Comparison of ENCODE assay signal across 27 cellular contexts in genomic region chr2:239442192-239442591, GRCh38. TPM values are rescaled to one million over a fixed set of nuclear protein-coding genes. Genes with fewer than 3 reads are reported as not detected.
A peak's percentile ranks its signal among the peaks of the same experiment; 100 is the strongest.
DNase-seq lines count a peak whose midpoint lies in the region; ATAC-seq and TF ChIP-seq lines count a peak whose summit lies in the region.
"Had no signal": no experiment of that assay in that cellular context is flagged by ENCODE, and none has a peak within 500 bp of the region (broad histone marks: within the 10 kb centered on the region; RNA-seq: fewer than 3 reads in every experiment).

No MANE protein-coding gene starts in this region.

- no peaks in the 10 kb centered on the region for H3K9me3 Mint-ChIP-seq in CD8-positive, alpha-beta memory T cell
- H3K9me3 Mint-ChIP-seq in glutamatergic neuron (ENCODE audit: unreplicated experiment) (peaks cover 10% of the 10 kb centered on the region), neural progenitor cell (peaks cover 33% of the 10 kb centered on the region)
- no peaks in the 10 kb centered on the region for H3K9me3 Mint-ChIP-seq in activated T-cell treated with anti-CD3 and anti-CD28 coated beads, Interleukin-2, amount 50 U/mL, for 4 hours
- H3K9me3 Mint-ChIP-seq: CD8-positive, alpha-beta T cell had no signal

- H3K27me3 Mint-ChIP-seq in CD8-positive, alpha-beta memory T cell: peaks cover 23 to 55% of the 10 kb centered on the region in 2 donors
- H3K27me3 Mint-ChIP-seq in glutamatergic neuron (ENCODE audit: unreplicated experiment) (peaks cover 5% of the 10 kb centered on the region), neural progenitor cell (ENCODE audit: insufficient read depth, low read depth) (peaks cover 19% of the 10 kb centered on the region)
- peaks cover 46% of the 10 kb centered on the region for H3K27me3 Mint-ChIP-seq in activated T-cell treated with anti-CD3 and anti-CD28 coated beads, Interleukin-2, amount 50 U/mL, for 4 hours (ENCODE audit: low read depth)

- no peaks in the 10 kb centered on the region for H4K20me1 ChIP-seq in neural progenitor cell (ENCODE audit: low read depth)

- TF ChIP-seq EP300 in sigmoid colon (IDR thresholded peaks at IDR 0.05): no peak

- CTCF ChIA-PET in CD8-positive, alpha-beta memory T cell (lab: Charles Lee): no interaction called here

- H3K9me3 ChIP-seq in CD8-positive, alpha-beta memory T cell (ENCODE audit: low read length): no peaks in the 10 kb centered on the region
- H3K9me3 ChIP-seq in neural progenitor cell (ENCODE audit: low read depth): no peaks in the 10 kb centered on the region
- H3K9me3 ChIP-seq in sigmoid colon: no peaks in the 10 kb centered on the region
- H3K9me3 ChIP-seq: A549, MG63, SJCRH30 had no signal

- H3F3A ChIP-seq in neural progenitor cell (ENCODE audit: low read depth): peaks cover 38% of the 10 kb centered on the region

- H3K27me3 ChIP-seq in CD8-positive, alpha-beta memory T cell (ENCODE audit: insufficient read depth, low read length, poor library complexity, severe bottlenecking): peaks cover 9% of the 10 kb centered on the region
- H3K27me3 ChIP-seq in neural progenitor cell (no peaks in the 10 kb centered on the region), sigmoid colon (no peaks in the 10 kb centered on the region)
- H3K27me3 ChIP-seq: MG63 had no signal

- H3K4me3 Mint-ChIP-seq in CD8-positive, alpha-beta memory T cell: peak overlapping the region in 4 of 7 donors; percentile 77 to 89 (median 84)
- H3K4me3 Mint-ChIP-seq in glutamatergic neuron (ENCODE audit: unreplicated experiment) (no peak overlapping the region), neural progenitor cell (no peak overlapping the region)
- no peak overlapping the region for H3K4me3 Mint-ChIP-seq in activated T-cell treated with anti-CD3 and anti-CD28 coated beads, Interleukin-2, amount 50 U/mL, for 4 hours

- no peak overlapping the region for H3K4me3 ChIP-seq in CD8-positive, alpha-beta memory T cell (ENCODE audit: low read length)
- H3K4me3 ChIP-seq in neural progenitor cell: no peak overlapping the region
- H3K4me3 ChIP-seq in sigmoid colon: no peak overlapping the region
- H3K4me3 ChIP-seq: A549, MG63, SJCRH30 had no signal

- H3K9ac ChIP-seq in neural progenitor cell: no peak overlapping the region

- peaks cover 20% of the 10 kb centered on the region for H3K4me1 ChIP-seq in CD8-positive, alpha-beta memory T cell (ENCODE audit: insufficient read depth, low read length)
- H3K4me1 ChIP-seq in neural progenitor cell (peaks cover 50% of the 10 kb centered on the region), sigmoid colon (peaks cover 0 to 33% (median 17%) of the 10 kb centered on the region in 4 donors)

- no peak for ATAC-seq in GM18867 (IDR thresholded peaks at IDR 0.05; ENCODE audit: unreplicated experiment)
- no peak for ATAC-seq in activated T-cell treated with anti-CD3 and anti-CD28 coated beads, Interleukin-2, amount 50 U/mL, for 4 hours
- ATAC-seq: A549; CD8-positive, alpha-beta T cell; HCT116; PC-3; Right ventricle myocardium inferior had no signal

- no peaks in the 10 kb centered on the region for H3K36me3 ChIP-seq in CD8-positive, alpha-beta memory T cell (ENCODE audit: insufficient read depth, low read length)
- H3K36me3 ChIP-seq in neural progenitor cell (no peaks in the 10 kb centered on the region), sigmoid colon (no peaks in the 10 kb centered on the region)
- H3K36me3 ChIP-seq: MG63, SJCRH30 had no signal

- TF ChIP-seq POLR2A in sigmoid colon (IDR thresholded peaks at IDR 0.05): no peak

- POLR2A ChIA-PET in CD8-positive, alpha-beta memory T cell (lab: Charles Lee): no interaction called here

- 83 to 91% methylated on average over 7 of the region's 7 CpGs for WGBS in sigmoid colon, 2 donors

- DNase-seq in CD8-positive, alpha-beta memory T cell: no peak
- no peak for DNase-seq in caudate nucleus (lab: John Stamatoyannopoulos, UW)
- no peak for DNase-seq in glutamatergic neuron
- DNase-seq in neural progenitor cell (ENCODE audit: low spot score): no peak
- DNase-seq in activated T-cell treated with anti-CD3 and anti-CD28 coated beads, Interleukin-2, amount 50 U/mL, for 4 hours: no peak
- DNase-seq in sigmoid colon: no peak
- no peak for DNase-seq in stimulated activated CD8-positive, alpha-beta memory T cell treated with anti-CD3 and anti-CD28 coated beads, Interleukin-4, amount 100 ng/mL, for 48 hours
- DNase-seq: AML-193; CD8-positive, alpha-beta T cell; DMS 273 treated with DMSO at 0.1 percent for 48 hours; DMS79; GF-D8; IMR-90; KG1; MG63; NCI-H1694; NCI-H2029 treated with DMSO at 0.1 percent for 48 hours; NCI-H446 treated with DMSO at 0.1 percent for 48 hours; NCI-H82; NK-92 treated with Interleukin-12 subunit alpha and Interleukin-12 subunit beta, amount 100 ng/mL, for 24 hours; PC-3 had no signal

- no peak for TF ChIP-seq CTCF in glutamatergic neuron (IDR thresholded peaks at IDR 0.05; ENCODE audit: partially characterized antibody, unreplicated experiment)
- TF ChIP-seq CTCF in neural progenitor cell (IDR thresholded peaks at IDR 0.05): no peak
- TF ChIP-seq CTCF in sigmoid colon (IDR thresholded peaks at IDR 0.05): no peak

- peaks cover 19 to 22% (median 21%) of the 10 kb centered on the region in 3 donors for H3K4me1 Mint-ChIP-seq in CD8-positive, alpha-beta memory T cell
- H3K4me1 Mint-ChIP-seq in glutamatergic neuron (ENCODE audit: low read depth, unreplicated experiment): peaks cover 30% of the 10 kb centered on the region
- H3K4me1 Mint-ChIP-seq in neural progenitor cell: peaks cover 46% of the 10 kb centered on the region
- peaks cover 17% of the 10 kb centered on the region for H3K4me1 Mint-ChIP-seq in activated T-cell treated with anti-CD3 and anti-CD28 coated beads, Interleukin-2, amount 50 U/mL, for 4 hours (ENCODE audit: low read depth)

- no peaks in the 10 kb centered on the region for H3K36me3 Mint-ChIP-seq in CD8-positive, alpha-beta memory T cell
- H3K36me3 Mint-ChIP-seq in glutamatergic neuron (ENCODE audit: unreplicated experiment): peaks cover 21% of the 10 kb centered on the region
- peaks cover 5% of the 10 kb centered on the region for H3K36me3 Mint-ChIP-seq in neural progenitor cell
- no peaks in the 10 kb centered on the region for H3K36me3 Mint-ChIP-seq in activated T-cell treated with anti-CD3 and anti-CD28 coated beads, Interleukin-2, amount 50 U/mL, for 4 hours (ENCODE audit: insufficient read depth)
- H3K36me3 Mint-ChIP-seq: CD8-positive, alpha-beta T cell had no signal

- intact Hi-C loops in sigmoid colon (cut with DNase I): no loop called here

- H3K79me2 ChIP-seq in neural progenitor cell (ENCODE audit: low read depth): no peaks in the 10 kb centered on the region

- H3K4me2 ChIP-seq in neural progenitor cell: no peak overlapping the region
- H3K4me2 ChIP-seq: A549 had no signal

- H2AFZ ChIP-seq in neural progenitor cell (replicated peaks): no peak overlapping the region

- H3K27ac ChIP-seq in CD8-positive, alpha-beta memory T cell (ENCODE audit: low read depth, low read length): no peak overlapping the region
- H3K27ac ChIP-seq in caudate nucleus (ENCODE audit: low read depth, low read length): peak overlapping the region; percentile 99
- no peak overlapping the region for H3K27ac ChIP-seq in neural progenitor cell
- H3K27ac ChIP-seq in sigmoid colon: no peak overlapping the region
- H3K27ac ChIP-seq: A549, C4-2B, SJCRH30 had no signal

- H3K27ac Mint-ChIP-seq in CD8-positive, alpha-beta memory T cell: peak overlapping the region in 2 of 8 donors; percentile 20 to 58
- peak overlapping the region; percentile 80 for H3K27ac Mint-ChIP-seq in glutamatergic neuron (ENCODE audit: unreplicated experiment)
- H3K27ac Mint-ChIP-seq in neural progenitor cell: peak overlapping the region; percentile 67
- H3K27ac Mint-ChIP-seq: CD8-positive, alpha-beta T cell had no signal

RNA-seq across cellular contexts. Expression of gene HDAC4, which starts 41.4 kb away (rescaled TPM):
- total RNA-seq in CD8-positive, alpha-beta memory T cell: 10 to 100 TPM; 24.0 to 28.8 TPM
- 8.3 TPM for polyA plus RNA-seq in CD8-positive, alpha-beta memory T cell
- total RNA-seq in glutamatergic neuron (ENCODE audit: unreplicated experiment) (90.6 TPM), neural progenitor cell (ENCODE audit: low replicate concordance) (36.0 and 40.8 TPM in 2 replicates), sigmoid colon (100 to 1,000 TPM in 3 of 4 donors, 10 to 100 TPM in 1; 77.0 to 196 (median 139) TPM)
- total RNA-seq in activated T-cell treated with anti-CD3 and anti-CD28 coated beads, Interleukin-2, amount 50 U/mL, for 4 hours: 10 to 100 TPM; 30.4 to 34.1 (median 31.9) TPM
- polyA plus RNA-seq in sigmoid colon: 10 to 100 TPM in 1 of 3 donors, 1 to 10 TPM in 2; 1.8 to 16.4 (median 3.0) TPM

Comparison
In these comparisons a context has a peak if more than half of its experiments do, and no peak if none do; other contexts are left out.
1. H3K4me3 Mint-ChIP-seq: peak in CD8-positive, alpha-beta memory T cell (4 of 7); none in glutamatergic neuron (single experiment), neural progenitor cell (single experiment) and activated T-cell treated with anti-CD3 and anti-CD28 coated beads, Interleukin-2, amount 50 U/mL, for 4 hours (single experiment).